ENCODE assay signal across 8 cellular contexts in the genomic region with DNA sequence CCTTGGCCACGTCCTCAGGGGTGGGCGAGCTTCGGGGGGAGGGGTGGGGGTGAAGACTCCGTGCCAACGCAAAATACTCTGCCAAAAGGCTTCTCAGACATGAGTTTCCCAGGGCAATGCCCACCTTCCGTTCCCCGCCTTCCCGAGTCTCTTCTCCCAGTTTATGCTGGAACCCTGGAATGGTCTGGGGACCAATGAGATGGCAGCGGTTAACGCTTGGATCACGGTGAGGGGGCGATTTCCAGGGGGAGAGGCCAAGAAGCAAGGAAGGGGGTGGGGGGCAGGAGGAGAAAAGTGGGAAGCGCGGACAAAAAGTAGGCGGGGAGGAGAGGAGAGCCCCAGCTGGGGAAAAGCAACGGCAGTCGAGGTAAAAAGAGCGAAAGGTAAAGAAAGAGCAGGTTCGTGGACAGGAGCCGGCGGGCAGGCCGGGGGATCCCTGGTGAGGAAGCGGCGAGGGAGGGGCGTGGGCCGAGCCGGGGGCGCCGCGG. TPM values are rescaled to one million over a fixed set of nuclear protein-coding genes. Genes with fewer than 3 reads are reported as not detected.
DNase-seq lines count a peak whose midpoint lies in the region; ATAC-seq and TF ChIP-seq lines count a peak whose summit lies in the region.

No MANE protein-coding gene starts in this region.

- no peak for TF ChIP-seq CTCF in osteoblast (IDR thresholded peaks at IDR 0.05; ENCODE audit: extremely low read depth, low read depth, low read length)

- peak overlapping the region; percentile 66 to 86 (median 77) for H3K4me2 ChIP-seq in BLaER1 treated with 17β-estradiol and CSF1 and Interleukin-3, amounts not matched to agents 10 nM and 100 nM
- H3K4me2 ChIP-seq in osteoblast (ENCODE audit: insufficient read depth, low read length) = peak overlapping the region; percentile 85

- 0 out of 22 replicates have a peak overlapping the region, but pooled peaks of 1 of the 11 experiments have one; percentile 30 for H3K9ac ChIP-seq in BLaER1 treated with 17β-estradiol and CSF1 and Interleukin-3, amounts not matched to agents 10 nM and 100 nM

- peak; percentile 42 for DNase-seq in HuH-7 (ENCODE audit: low spot score)
- peak; percentile 72 for DNase-seq in osteoblast (ENCODE audit: insufficient read length, low spot score, missing footprints)
- DNase-seq in glomerular visceral epithelial cell (ENCODE audit: extremely low spot score) = no peak
- DNase-seq in HK-2 (ENCODE audit: unreplicated experiment) = no peak
- DNase-seq in activated T-cell treated with anti-CD3 and anti-CD28 coated beads, Interleukin-2, amount 50 U/mL, for 48 hours = no peak

- no peak for ATAC-seq in GM19328 (IDR thresholded peaks at IDR 0.05; ENCODE audit: unreplicated experiment)

- H3K4me1 ChIP-seq in BLaER1 treated with 17β-estradiol and CSF1 and Interleukin-3, amounts not matched to agents 10 nM and 100 nM = peaks cover 0 to 5% (median 0%) of the 10 kb centered on the region in 10 experiments; a peak in 3 of 20 replicates
- H3K4me1 ChIP-seq in esophagus (ENCODE audit: control insufficient read depth in 2 of 2, insufficient read depth in 2 of 2, low read length in 1 of 2) (no peaks in the 10 kb centered on the region), osteoblast (ENCODE audit: insufficient read depth, low read length) (peaks cover 14% of the 10 kb centered on the region)

- no peaks in the 10 kb centered on the region for H4K20me1 ChIP-seq in BLaER1 treated with 17β-estradiol and CSF1 and Interleukin-3, amounts not matched to agents 10 nM and 100 nM
- no peaks in the 10 kb centered on the region for H4K20me1 ChIP-seq in osteoblast (ENCODE audit: insufficient read depth, low read length)

- peak overlapping the region; percentile 47 to 67 (median 56) for H3K4me3 ChIP-seq in BLaER1 treated with 17β-estradiol and CSF1 and Interleukin-3, amounts not matched to agents 10 nM and 100 nM
- H3K4me3 ChIP-seq in esophagus (ENCODE audit: low read depth in 1 of 2, low read length in 2 of 2) (peak overlapping the region; percentile 50 to 69), osteoblast (ENCODE audit: insufficient read depth, low read length) (peak overlapping the region; percentile 80)

- H3K79me2 ChIP-seq in osteoblast (ENCODE audit: insufficient read depth, low read length) = peaks cover 2% of the 10 kb centered on the region

- H3K27ac ChIP-seq in BLaER1 treated with 17β-estradiol and CSF1 and Interleukin-3, amounts not matched to agents 10 nM and 100 nM = no peak overlapping the region
- H3K27ac ChIP-seq in esophagus (ENCODE audit: low read depth in 2 of 2, low read length in 1 of 2) (peak overlapping the region in 1 of 2 donors; percentile 34), osteoblast (ENCODE audit: low read depth, low read length) (no peak overlapping the region)

- H3K36me3 ChIP-seq in BLaER1 treated with 17β-estradiol and CSF1 and Interleukin-3, amounts not matched to agents 10 nM and 100 nM = no peaks in the 10 kb centered on the region
- no peaks in the 10 kb centered on the region for H3K36me3 ChIP-seq in esophagus (ENCODE audit: control insufficient read depth in 2 of 2, insufficient read depth in 2 of 2, low read length in 1 of 2)
- no peaks in the 10 kb centered on the region for H3K36me3 ChIP-seq in osteoblast (ENCODE audit: insufficient read depth, low read length)

- peak overlapping the region; percentile 76 for H2AFZ ChIP-seq in osteoblast (ENCODE audit: low read length)

- peaks cover 4 to 18% (median 8%) of the 10 kb centered on the region in 11 experiments; a peak in 9 of 22 replicates for H3K9me3 ChIP-seq in BLaER1 treated with 17β-estradiol and CSF1 and Interleukin-3, amounts not matched to agents 10 nM and 100 nM (replicated peaks in 1 of 11)
- H3K9me3 ChIP-seq in esophagus (ENCODE audit: control insufficient read depth in 2 of 2, insufficient read depth in 1 of 2, low read depth in 1 of 2, low read length in 1 of 2) = no peaks in the 10 kb centered on the region
- H3K9me3 ChIP-seq in osteoblast (ENCODE audit: low read depth, low read length) = no peaks in the 10 kb centered on the region

- 7 to 8% methylated on average over 25 to 30 of the region's 30 CpGs for WGBS in esophagus, 2 donors

- peaks cover 40 to 56% (median 48%) of the 10 kb centered on the region in 11 experiments for H3K27me3 ChIP-seq in BLaER1 treated with 17β-estradiol and CSF1 and Interleukin-3, amounts not matched to agents 10 nM and 100 nM
- H3K27me3 ChIP-seq in esophagus (ENCODE audit: control insufficient read depth in 1 of 2, insufficient read depth in 2 of 2, low read length in 2 of 2) = no peaks in the 10 kb centered on the region
- H3K27me3 ChIP-seq in osteoblast (ENCODE audit: insufficient read depth, low read length) = peaks cover 6% of the 10 kb centered on the region

RNA-seq across cellular contexts. Expression of a gene that starts 0.6 kb away (rescaled TPM):
- 1 to 10 TPM in 1 of 2 donors, under 1 TPM in 1; 0.80 to 1.2 TPM for polyA plus RNA-seq in esophagus
- 6.2 and 8.0 TPM in 2 replicates for total RNA-seq in osteoblast

Comparison
In these comparisons a context has a peak if more than half of its experiments do, and no peak if none do; other contexts are left out.
1. DNase-seq: peak in HuH-7 (single experiment) and osteoblast (single experiment); none in glomerular visceral epithelial cell (single experiment), HK-2 (single experiment) and activated T-cell treated with anti-CD3 and anti-CD28 coated beads, Interleukin-2, amount 50 U/mL, for 48 hours (0 of 2).
2. Peak in every context shown above with its lines, with median percentiles within 50 percentile points of each other: H3K4me3 ChIP-seq.